22 cellular contexts compared by ENCODE assay signal in genomic region chr5:27619982-27620381, GRCh38.
DNase-seq lines count a peak whose midpoint lies in the region; ATAC-seq, FAIRE-seq and TF ChIP-seq lines count a peak whose summit lies in the region.
"Had no signal": no experiment of that assay in that cellular context is flagged by ENCODE, and none has a peak within 500 bp of the region (broad histone marks: within the 10 kb centered on the region; RNA-seq: fewer than 3 reads in every experiment).

No MANE protein-coding gene starts in this region.

- TF ChIP-seq RAD21 in H1 (IDR thresholded peaks at IDR 0.05 in 1 of 2, conservative IDR thresholded peaks at IDR 0.05 in 1 of 2; ENCODE audit: low read depth in 2 of 2, low read length in 2 of 2) (no peak), SK-N-SH (IDR thresholded peaks at IDR 0.05; ENCODE audit: low read length) (no peak)

- H4K91ac ChIP-seq in H1 (replicated peaks; ENCODE audit: insufficient read length, low read length): no peak overlapping the region

- H3K4me3 ChIP-seq in H1 (ENCODE audit: extremely low read depth in 1 of 4, insufficient read depth in 2 of 4, low read depth in 3 of 4, low read length in 4 of 4) (no peak overlapping the region), SK-N-SH (ENCODE audit: low read depth in 2 of 2, low read length in 1 of 2) (no peak overlapping the region)
- H3K4me3 ChIP-seq: SJSA1 had no signal

- H3K23me2 ChIP-seq in H1 (ENCODE audit: low read depth, low read length): no peaks in the 10 kb centered on the region

- H3K79me2 ChIP-seq in H1 (ENCODE audit: control insufficient read depth in 1 of 2, insufficient read depth in 2 of 2, low read length in 2 of 2) (no peaks in the 10 kb centered on the region), SK-N-SH (ENCODE audit: insufficient read depth) (no peaks in the 10 kb centered on the region)

- CTCF ChIA-PET in H1 (lab: Charles Lee; ENCODE audit: partially characterized antibody) (no interaction called here), SK-N-SH (lab: Yijun Ruan, JAX) (no interaction called here)

- H4K20me1 ChIP-seq in H1 (replicated peaks in 1 of 2; ENCODE audit: control insufficient read depth in 1 of 2, insufficient read depth in 2 of 2, low read length in 2 of 2) (no peaks in the 10 kb centered on the region), SK-N-SH (ENCODE audit: insufficient read depth) (no peaks in the 10 kb centered on the region)

- H3K4me2 ChIP-seq in H1 (ENCODE audit: insufficient read depth in 1 of 2, low read depth in 2 of 2, low read length in 2 of 2): no peak overlapping the region
- H3K4me2 ChIP-seq in SK-N-SH: no peak overlapping the region

- peaks cover 4% of the 10 kb centered on the region for H3F3A ChIP-seq in SK-N-SH (replicated peaks; ENCODE audit: insufficient read depth)

- no peak for FAIRE-seq in H1 (lab: Jason Lieb, UNC)
- FAIRE-seq: GM12891 had no signal

- H3K18ac ChIP-seq in H1 (ENCODE audit: extremely low read depth, low read length): no peak overlapping the region

- H3K36me3 ChIP-seq in H1 (ENCODE audit: control insufficient read depth in 2 of 4, insufficient read depth in 4 of 4, low read length in 3 of 4): no peaks in the 10 kb centered on the region
- no peaks in the 10 kb centered on the region for H3K36me3 ChIP-seq in SK-N-SH (replicated peaks in 1 of 2; ENCODE audit: control insufficient read depth in 1 of 2, insufficient read depth in 2 of 2, low read length in 1 of 2)
- H3K36me3 ChIP-seq: SJSA1 had no signal

- H3K9me3 ChIP-seq in H1 (ENCODE audit: insufficient read depth in 2 of 2, low read depth in 1 of 2, low read length in 1 of 2): no peaks in the 10 kb centered on the region; a peak in 1 of 4 replicates
- H3K9me3 ChIP-seq in SK-N-SH: no peaks in the 10 kb centered on the region
- H3K9me3 ChIP-seq: Caco-2, SJSA1 had no signal

- no peak overlapping the region for H4K8ac ChIP-seq in H1 (ENCODE audit: extremely low read depth, insufficient read depth, low read length)

- no peak overlapping the region for H2BK12ac ChIP-seq in H1 (ENCODE audit: low read depth, low read length)

- no peak overlapping the region for H2BK15ac ChIP-seq in H1 (ENCODE audit: low read length)

- TF ChIP-seq POLR2A in H1 (IDR thresholded peaks at IDR 0.05; ENCODE audit: control extremely low read depth in 1 of 2, low read depth in 2 of 2, low read length in 2 of 2): no peak

- H3K27ac ChIP-seq in H1 (ENCODE audit: low read depth, low read length): no peak overlapping the region
- no peak overlapping the region for H3K27ac ChIP-seq in SK-N-SH (ENCODE audit: low read depth in 2 of 2, low read length in 1 of 2)
- H3K27ac ChIP-seq: 22Rv1, HL-60, SJSA1 had no signal

- no peak overlapping the region for H3K9ac ChIP-seq in H1 (replicated peaks in 1 of 4; ENCODE audit: extremely low read depth in 1 of 4, low read depth in 3 of 4, low read length in 3 of 4)
- H3K9ac ChIP-seq in SK-N-SH: no peak overlapping the region

- TF ChIP-seq CTCF in H1 (IDR thresholded peaks at IDR 0.05; ENCODE audit: control extremely low read depth in 1 of 3, insufficient read depth in 1 of 3, low read depth in 1 of 3, low read length in 3 of 3) (no peak), SK-N-SH (IDR thresholded peaks at IDR 0.05) (no peak)

- no peak overlapping the region for H3K4ac ChIP-seq in H1 (replicated peaks; ENCODE audit: insufficient read length, low read depth, low read length)

- H2AFZ ChIP-seq in H1 (ENCODE audit: low read length) (0 out of 2 replicates have a peak overlapping the region, but pooled peaks have one; percentile 51), SK-N-SH (ENCODE audit: low read depth) (no peak overlapping the region)

- no peak overlapping the region for H2BK5ac ChIP-seq in H1 (ENCODE audit: low read depth, low read length)

- no peaks in the 10 kb centered on the region for H3K27me3 ChIP-seq in H1 (replicated peaks in 1 of 4; ENCODE audit: control insufficient read depth in 3 of 4, extremely low read depth in 1 of 4, insufficient read depth in 3 of 4, low read length in 3 of 4)
- no peaks in the 10 kb centered on the region; the same call in 1 of the 2 replicates for H3K27me3 ChIP-seq in SK-N-SH (ENCODE audit: insufficient read depth)
- H3K27me3 ChIP-seq: SJSA1 had no signal

- no peak overlapping the region for H4K5ac ChIP-seq in H1 (ENCODE audit: insufficient read length, low read depth, low read length)

- H2BK120ac ChIP-seq in H1 (replicated peaks; ENCODE audit: low read depth, low read length): no peak overlapping the region

- peak; percentile 4 for DNase-seq in NCI-H1694 treated with DMSO at 0.1 percent for 48 hours (lab: John Stamatoyannopoulos, UW)
- DNase-seq in NCI-H1694 (lab: John Stamatoyannopoulos, UW): no peak
- DNase-seq in COLO668 (lab: John Stamatoyannopoulos, UW; ENCODE audit: unreplicated experiment): peak; percentile 39
- peak; percentile 55 to 85 for DNase-seq in NCI-H524 (lab: John Stamatoyannopoulos, UW)
- DNase-seq in H1 (ENCODE audit: low read depth in 1 of 2, low spot score in 2 of 2): no peak
- DNase-seq in SK-N-SH: no peak
- no peak for DNase-seq in activated CD4-positive, alpha-beta T cell treated with anti-CD3 and anti-CD28 coated beads for 1 hour
- DNase-seq: Caco-2; CD4-positive, alpha-beta T cell; DMS79 treated with DMSO at 0.1 percent for 48 hours; GF-D8; MV-4-11; NCI-H1105; NCI-H1436 treated with DMSO at 0.1 percent for 48 hours; NCI-H2029; NCI-H69; T-cell had no signal

- H3K4me1 ChIP-seq in H1 (replicated peaks in 1 of 4; ENCODE audit: control insufficient read depth in 3 of 4, insufficient read depth in 4 of 4, low read length in 3 of 4) (no peaks in the 10 kb centered on the region), SK-N-SH (ENCODE audit: control insufficient read depth in 1 of 2, insufficient read depth in 2 of 2, low read depth in 1 of 2, low read length in 1 of 2) (no peaks in the 10 kb centered on the region)
- H3K4me1 ChIP-seq: Caco-2, SJSA1 had no signal

- no peaks in the 10 kb centered on the region; the same call in 1 of the 2 replicates for H3K9me2 ChIP-seq in SK-N-SH

- H2BK20ac ChIP-seq in H1 (ENCODE audit: low read length): no peak overlapping the region

- H3K23ac ChIP-seq in H1 (ENCODE audit: insufficient read length): no peak overlapping the region

- no peak for TF ChIP-seq EP300 in H1 (IDR thresholded peaks at IDR 0.05; ENCODE audit: borderline replicate concordance in 1 of 2, low read depth in 2 of 2, low read length in 2 of 2)
- TF ChIP-seq EP300 in SK-N-SH (IDR thresholded peaks at IDR 0.05; ENCODE audit: borderline replicate concordance in 1 of 2, low read depth in 1 of 2, low read length in 1 of 2): no peak

- ATAC-seq in GM21360 (IDR thresholded peaks at IDR 0.05; ENCODE audit: unreplicated experiment): no peak
- ATAC-seq: T-cell had no signal

- no peak overlapping the region for H3K56ac ChIP-seq in H1 (replicated peaks; ENCODE audit: insufficient read length, low read depth, low read length)

- no peak overlapping the region for H2AK5ac ChIP-seq in H1 (ENCODE audit: low read depth, low read length)

- POLR2A ChIA-PET in H1 (lab: Charles Lee; ENCODE audit: partially characterized antibody): no interaction called here
- POLR2A ChIA-PET in SK-N-SH (lab: Yijun Ruan, JAX): no interaction called here

- H3K14ac ChIP-seq in H1 (ENCODE audit: insufficient read length): no peak overlapping the region

- no peaks in the 10 kb centered on the region for H3K79me1 ChIP-seq in H1 (ENCODE audit: low read depth, low read length)

- WGBS in H1 (ENCODE audit: extremely low coverage in 1 of 2, insufficient coverage in 1 of 2, insufficient read length in 1 of 2, insufficient replicate concordance in 2 of 2, low coverage in 1 of 2, low lambda C conversion rate in 2 of 2, missing lambda C conversion rate in 1 of 2), 2 experiments: 88% methylated on average over 2 of the region's 2 CpGs; no CpG with 5 or more reads in 1 of the 2 experiments
- 23% methylated on average over 2 of the region's 2 CpGs for WGBS in SK-N-SH (ENCODE audit: low lambda C conversion rate)

TF ChIP-seq in H1, 55 proteins besides CTCF, POLR2A, EP300 and RAD21 (continues in another document):
- TF ChIP-seq BCL11A (IDR thresholded peaks at IDR 0.05; ENCODE audit: low read depth in 2 of 2, low read length in 2 of 2): no peak
- TF ChIP-seq NRF1 (IDR thresholded peaks at IDR 0.05; ENCODE audit: low read depth, low read length): no peak
- TF ChIP-seq HDAC6 (IDR thresholded peaks at IDR 0.05; ENCODE audit: low read depth, low read length): no peak
- no peak for TF ChIP-seq CBX8 (IDR thresholded peaks at IDR 0.05; ENCODE audit: borderline replicate concordance, low read depth, low read length)
- no peak for TF ChIP-seq MAX (IDR thresholded peaks at IDR 0.05)
- no peak for TF ChIP-seq SRF (IDR thresholded peaks at IDR 0.05; ENCODE audit: low read depth, low read length)
- no peak for TF ChIP-seq SP2 (IDR thresholded peaks at IDR 0.05; ENCODE audit: low read length)
- TF ChIP-seq NANOG (IDR thresholded peaks at IDR 0.05; ENCODE audit: insufficient read depth, low read depth, low read length, poor library complexity, severe bottlenecking): no peak
- TF ChIP-seq TAF1 (IDR thresholded peaks at IDR 0.05; ENCODE audit: low read depth, low read length): no peak
- no peak for TF ChIP-seq BACH1 (IDR thresholded peaks at IDR 0.05; ENCODE audit: low read length)
- no peak for TF ChIP-seq FOSL1 (IDR thresholded peaks at IDR 0.05; ENCODE audit: insufficient read depth, low read depth, low read length)

TF ChIP-seq in SK-N-SH, 30 proteins besides CTCF, POLR2A, EP300 and RAD21:
- TF ChIP-seq YY1 (IDR thresholded peaks at IDR 0.05; ENCODE audit: low read depth): no peak
- no peak for TF ChIP-seq RCOR1 (IDR thresholded peaks at IDR 0.05; ENCODE audit: low read length)
- no peak for TF ChIP-seq JUND (IDR thresholded peaks at IDR 0.05)
- TF ChIP-seq RXRA (IDR thresholded peaks at IDR 0.05; ENCODE audit: borderline replicate concordance, low read depth): no peak
- no peak for TF ChIP-seq CHD2 (IDR thresholded peaks at IDR 0.05; ENCODE audit: low read length, partially characterized antibody)
- no peak for TF ChIP-seq TAF1 (IDR thresholded peaks at IDR 0.05; ENCODE audit: borderline replicate concordance, low read depth, low read length)
TF ChIP-seq in SK-N-SH: peak in this region for 0.

Comparison
In these comparisons a context has a peak if more than half of its experiments do, and no peak if none do; other contexts are left out.
1. DNase-seq: peak in NCI-H1694 treated with DMSO at 0.1 percent for 48 hours (single experiment), COLO668 (single experiment) and NCI-H524 (2 of 2); none in NCI-H1694 (single experiment), H1 (0 of 2), SK-N-SH (single experiment) and activated CD4-positive, alpha-beta T cell treated with anti-CD3 and anti-CD28 coated beads for 1 hour (single experiment).